ENCODE assay signal across 22 cellular contexts in genomic region chr1:118911571-118911970, GRCh38.
"Had no signal": no experiment of that assay in that cellular context is flagged by ENCODE, and none has a peak within 500 bp of the region (broad histone marks: within the 10 kb centered on the region; RNA-seq: fewer than 3 reads in every experiment).

No MANE protein-coding gene starts in this region.

- H3K27me3 Mint-ChIP-seq: T-cell had no signal

- FAIRE-seq: HepG2, RCC 7860 had no signal

- H3K4me1 Mint-ChIP-seq: T-cell had no signal

- H3K9me3 ChIP-seq: SK-N-SH had no signal

- H3K27ac Mint-ChIP-seq: T-cell; T-helper 1 cell treated with Interleukin-12 subunit alpha and Interleukin-12 subunit beta and Interleukin-4 antibody, amounts not matched to agents 30 μg/mL and 1 μg/mL, for 36 hours had no signal

- H3K9me3 Mint-ChIP-seq: T-helper 1 cell treated with Interleukin-12 subunit alpha and Interleukin-12 subunit beta and Interleukin-4 antibody, amounts not matched to agents 30 μg/mL and 1 μg/mL, for 36 hours had no signal

- ATAC-seq: HepG2, T-cell had no signal

- H3K4me3 Mint-ChIP-seq: T-cell; T-helper 1 cell treated with Interleukin-12 subunit alpha and Interleukin-12 subunit beta and Interleukin-4 antibody, amounts not matched to agents 30 μg/mL and 1 μg/mL, for 36 hours had no signal

- H3K4me2 ChIP-seq: SK-N-SH had no signal

- H3K36me3 Mint-ChIP-seq: T-cell had no signal

- H3K9ac ChIP-seq: SK-N-SH had no signal

- DNase-seq: IMR-90, Karpas-422, KG1, MM.1S, NCI-H1092 treated with DMSO at 0.1 percent for 48 hours, NCI-H1436 treated with DMSO at 0.1 percent for 48 hours, NCI-H1694, NCI-H187 treated with DMSO at 0.1 percent for 48 hours, NCI-H2029 treated with DMSO at 0.1 percent for 48 hours, NCI-H2107, NCI-H2227 treated with DMSO at 0.1 percent for 48 hours, NCI-H524, NCI-H526 treated with DMSO at 0.1 percent for 48 hours, NCI-H774, RPMI8226, SHP77, SK-N-SH, SW 1271, T-cell had no signal
